9 cellular contexts compared by ENCODE assay signal in the genomic region with DNA sequence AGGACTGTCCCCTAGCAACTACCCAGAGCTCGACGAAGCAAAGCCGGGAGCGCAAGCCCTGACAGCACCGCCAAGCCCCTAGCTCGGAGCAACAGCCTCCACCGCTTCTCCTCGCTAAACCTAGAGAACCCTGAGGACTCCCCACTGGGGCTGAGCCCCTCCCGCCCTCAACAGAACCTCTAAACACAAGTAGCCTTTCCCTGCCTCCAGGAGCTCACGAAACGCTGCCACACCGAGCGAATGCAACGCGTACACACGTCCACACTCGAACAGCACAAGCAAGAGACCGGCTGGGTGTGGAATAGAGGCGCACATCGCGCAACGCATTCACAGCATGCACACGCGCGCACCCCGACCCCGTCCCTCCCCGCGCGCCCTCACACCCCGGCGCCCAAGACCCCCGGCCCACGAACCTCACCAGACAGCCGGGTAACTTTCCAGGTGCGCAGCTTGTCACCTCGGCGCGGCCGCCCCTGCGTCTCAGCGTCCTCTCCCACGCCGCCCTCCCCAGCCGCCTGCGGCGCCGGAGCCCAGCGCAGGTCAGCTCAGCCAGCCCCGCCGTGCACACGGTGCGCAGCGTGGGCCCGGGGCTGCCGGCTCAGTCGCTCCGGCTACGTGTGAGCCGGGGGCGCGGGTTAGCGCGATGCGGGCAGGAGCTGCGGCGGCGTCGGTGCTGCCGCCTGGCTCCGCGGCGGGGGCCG. TPM values are rescaled to one million over a fixed set of nuclear protein-coding genes. Genes with fewer than 3 reads are reported as not detected.
DNase-seq lines count a peak whose midpoint lies in the region; ATAC-seq, FAIRE-seq and TF ChIP-seq lines count a peak whose summit lies in the region.
"Had no signal": no experiment of that assay in that cellular context is flagged by ENCODE, and none has a peak within 500 bp of the region (broad histone marks: within the 10 kb centered on the region; RNA-seq: fewer than 3 reads in every experiment).

No MANE protein-coding gene starts in this region.

- H4K20me1 ChIP-seq in keratinocyte (ENCODE audit: control insufficient read depth, extremely low read depth, insufficient read depth, low read length): no peaks in the 10 kb centered on the region

- no peak for TF ChIP-seq CTCF in astrocyte of the cerebellum (IDR thresholded peaks at IDR 0.05; ENCODE audit: low read depth, low read length, missing control alignments)
- no peak for TF ChIP-seq CTCF in keratinocyte (optimal IDR thresholded peaks at IDR 0.05 in 1 of 3, IDR thresholded peaks at IDR 0.05 in 1 of 3, conservative IDR thresholded peaks at IDR 0.05 in 1 of 3; ENCODE audit: extremely low read depth in 1 of 3, insufficient read depth in 2 of 3, low read length in 3 of 3)

- in situ Hi-C loops in astrocyte of the cerebellum (cut with HindIII; ENCODE audit: low sequenced_read_pairs): no loop called here

- FAIRE-seq in keratinocyte (lab: Jason Lieb, UNC): no peak
- FAIRE-seq: TTC549 had no signal

- dilution Hi-C loops in keratinocyte (cut with MboI; ENCODE audit: extremely low pct_ligation_motif_present, low sequenced_read_pairs): no loop called here

- H3K27me3 ChIP-seq in keratinocyte (ENCODE audit: control insufficient read depth, extremely low read depth, insufficient read depth, low read length): peaks cover 27% of the 10 kb centered on the region
- peaks cover 0 to 5% of the 10 kb centered on the region in 2 donors for H3K27me3 ChIP-seq in stomach smooth muscle (ENCODE audit: control insufficient read depth in 1 of 2, insufficient read depth in 2 of 2, low read length in 2 of 2)

- peak overlapping the region; percentile 31 for H3K4me2 ChIP-seq in keratinocyte (ENCODE audit: control insufficient read depth, extremely low read depth, insufficient read depth, low read depth, low read length)

- no peaks in the 10 kb centered on the region for H3K9me1 ChIP-seq in keratinocyte (ENCODE audit: control insufficient read depth, extremely low read depth, insufficient read depth, low read length)

- H3K36me3 ChIP-seq in keratinocyte (ENCODE audit: control insufficient read depth in 2 of 2, extremely low read depth in 1 of 2, insufficient read depth in 2 of 2, low read length in 2 of 2) (no peaks in the 10 kb centered on the region), stomach smooth muscle (ENCODE audit: control insufficient read depth in 2 of 2, insufficient read depth in 2 of 2, low read length in 2 of 2) (no peaks in the 10 kb centered on the region)

- no peak for ATAC-seq in GM18868 (IDR thresholded peaks at IDR 0.05; ENCODE audit: unreplicated experiment)

- no peaks in the 10 kb centered on the region for H3K9me3 ChIP-seq in keratinocyte (ENCODE audit: control insufficient read depth, low read depth, low read length)
- H3K9me3 ChIP-seq in stomach smooth muscle (ENCODE audit: control insufficient read depth in 2 of 2, low read length in 2 of 2): no peaks in the 10 kb centered on the region

- peak overlapping the region; percentile 38 for H2AFZ ChIP-seq in keratinocyte (ENCODE audit: control insufficient read depth, low read length)

- DNase-seq in activated gamma-delta T cell (lab: John Stamatoyannopoulos, UW) (peak; percentile 6), activated gamma-delta T cell treated with Interleukin-2 at 50 U/mL for 16 hours (no peak), astrocyte of the cerebellum (ENCODE audit: low read depth) (no peak), keratinocyte (ENCODE audit: low read depth, low spot score) (no peak), AML-193 (lab: John Stamatoyannopoulos, UW) (no peak)
- no peak for DNase-seq in effector CD4-positive, alpha-beta T cell

- H3K9ac ChIP-seq in keratinocyte (ENCODE audit: control insufficient read depth, extremely low read depth, insufficient read depth, low read length): no peak overlapping the region
- H3K9ac ChIP-seq in stomach smooth muscle (ENCODE audit: low read length in 2 of 2): peak overlapping the region in 1 of 2 donors; percentile 54

- no peaks in the 10 kb centered on the region for H3K79me2 ChIP-seq in keratinocyte (ENCODE audit: control insufficient read depth, insufficient read depth, low read length)

- peak overlapping the region; percentile 51 for H3K4me3 ChIP-seq in astrocyte of the cerebellum (ENCODE audit: low read depth, low read length)
- H3K4me3 ChIP-seq in keratinocyte (ENCODE audit: control insufficient read depth in 2 of 3, extremely low read depth in 1 of 3, insufficient read depth in 2 of 3, low read depth in 1 of 3, low read length in 3 of 3): peak overlapping the region in 2 of 3 experiments; percentile 22 to 24
- peak overlapping the region; percentile 70 to 79 for H3K4me3 ChIP-seq in stomach smooth muscle (ENCODE audit: low read length in 2 of 2)

- no peak overlapping the region for H3K27ac ChIP-seq in keratinocyte (ENCODE audit: control insufficient read depth, insufficient read depth, low read length)
- no peak overlapping the region for H3K27ac ChIP-seq in stomach smooth muscle (ENCODE audit: low read length)

- H3K4me1 ChIP-seq in keratinocyte (ENCODE audit: control insufficient read depth, extremely low read depth, insufficient read depth, low read length): no peaks in the 10 kb centered on the region
- peaks cover 11% of the 10 kb centered on the region for H3K4me1 ChIP-seq in stomach smooth muscle (ENCODE audit: control insufficient read depth, insufficient read depth, low read length)

RNA-seq across cellular contexts. Expression of gene PRKG2, which starts 0.4 kb away (rescaled TPM):
- 0.26 to 0.68 TPM (median 0.44 TPM) in 3 replicates for polyA plus RNA-seq in keratinocyte
- polyA plus RNA-seq in keratinocyte (2011; ENCODE audit: low read depth): 1.1 TPM
- polyA plus RNA-seq in keratinocyte (2011; cell fraction: cytosol; rRNA removed): 0.29 and 0.46 TPM in 2 replicates
- polyA plus RNA-seq in keratinocyte (2011; cell fraction: nucleus; rRNA removed): 0.24 and 0.41 TPM in 2 replicates
- polyA plus RNA-seq in keratinocyte (2012; ENCODE audit: low replicate concordance): 0.18 and 0.45 TPM in 2 replicates
- polyA minus RNA-seq in keratinocyte: 0.23 to 0.72 TPM (median 0.38 TPM) in 3 replicates
- 0.58 TPM for polyA minus RNA-seq in keratinocyte (2011; cell fraction: cytosol; rRNA and poly(A)+ RNA removed)
- 0.42 and 0.70 TPM in 2 replicates for polyA minus RNA-seq in keratinocyte (2011; cell fraction: nucleus; rRNA and poly(A)+ RNA removed)

Comparison
In these comparisons a context has a peak if more than half of its experiments do, and no peak if none do; other contexts are left out.
1. H3K4me3 ChIP-seq: peak in every context shown above with its lines; median percentile 74 in stomach smooth muscle; 51 in astrocyte of the cerebellum; 23 in keratinocyte.